1 cellular context compared by ENCODE assay signal in the genomic region with DNA sequence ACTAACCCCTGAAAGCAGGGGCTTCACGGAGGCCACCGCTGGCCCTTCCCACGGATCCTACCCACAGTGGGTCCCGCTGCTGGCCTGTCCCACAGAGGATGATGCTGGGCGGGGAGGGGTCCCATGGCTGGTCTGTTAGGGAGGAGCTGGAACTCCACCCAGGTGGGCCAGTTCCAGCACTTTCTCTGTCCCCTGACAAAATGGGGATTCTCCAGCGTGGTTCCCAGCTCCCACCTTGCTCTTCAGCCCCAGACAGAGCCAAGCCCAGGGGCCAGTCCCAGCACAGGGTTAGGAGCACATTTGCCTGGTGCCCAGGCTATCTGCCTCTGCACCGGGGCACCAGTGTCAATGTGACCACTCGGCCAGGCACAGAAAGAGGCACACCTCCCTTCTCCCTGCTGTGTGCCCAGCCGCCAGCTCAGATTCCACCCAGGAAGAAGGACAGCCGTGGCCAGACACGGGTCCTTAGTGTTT.
TF ChIP-seq lines count a peak whose summit lies in the region.

No MANE protein-coding gene starts in this region.

TF ChIP-seq in IMR-90, 13 proteins besides CTCF, POLR2A, EP300 and RAD21:
- TF ChIP-seq CEBPB (IDR thresholded peaks at IDR 0.05; ENCODE audit: low read depth, low read length), result no peak
- TF ChIP-seq SMC3 (IDR thresholded peaks at IDR 0.05; ENCODE audit: low read depth, low read length), result no peak
- no peak for TF ChIP-seq FOS (IDR thresholded peaks at IDR 0.05; ENCODE audit: low read depth, low read length)
- no peak for TF ChIP-seq MXI1 (IDR thresholded peaks at IDR 0.05; ENCODE audit: borderline replicate concordance, low read depth, low read length)
- no peak for TF ChIP-seq BHLHE40 (IDR thresholded peaks at IDR 0.05; ENCODE audit: low read depth, low read length)
- no peak for TF ChIP-seq RCOR1 (IDR thresholded peaks at IDR 0.05; ENCODE audit: insufficient replicate concordance, low read length)
- no peak for TF ChIP-seq NFE2L2 (IDR thresholded peaks at IDR 0.05; ENCODE audit: low read depth, low read length)
- TF ChIP-seq MAFK (IDR thresholded peaks at IDR 0.05; ENCODE audit: low read depth, low read length), result no peak
- TF ChIP-seq, protein P1, sequence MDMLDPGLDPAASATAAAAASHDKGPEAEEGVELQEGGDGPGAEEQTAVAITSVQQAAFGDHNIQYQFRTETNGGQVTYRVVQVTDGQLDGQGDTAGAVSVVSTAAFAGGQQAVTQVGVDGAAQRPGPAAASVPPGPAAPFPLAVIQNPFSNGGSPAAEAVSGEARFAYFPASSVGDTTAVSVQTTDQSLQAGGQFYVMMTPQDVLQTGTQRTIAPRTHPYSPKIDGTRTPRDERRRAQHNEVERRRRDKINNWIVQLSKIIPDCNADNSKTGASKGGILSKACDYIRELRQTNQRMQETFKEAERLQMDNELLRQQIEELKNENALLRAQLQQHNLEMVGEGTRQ (IDR thresholded peaks at IDR 0.05; ENCODE audit: low read depth, low read length), result no peak
- TF ChIP-seq CHD1 (IDR thresholded peaks at IDR 0.05; ENCODE audit: low read depth, low read length), result no peak
- no peak for TF ChIP-seq RFX5 (IDR thresholded peaks at IDR 0.05; ENCODE audit: low read depth, low read length)
- TF ChIP-seq MAZ (IDR thresholded peaks at IDR 0.05; ENCODE audit: borderline replicate concordance, low read depth, low read length), result no peak
- TF ChIP-seq, protein P2, sequence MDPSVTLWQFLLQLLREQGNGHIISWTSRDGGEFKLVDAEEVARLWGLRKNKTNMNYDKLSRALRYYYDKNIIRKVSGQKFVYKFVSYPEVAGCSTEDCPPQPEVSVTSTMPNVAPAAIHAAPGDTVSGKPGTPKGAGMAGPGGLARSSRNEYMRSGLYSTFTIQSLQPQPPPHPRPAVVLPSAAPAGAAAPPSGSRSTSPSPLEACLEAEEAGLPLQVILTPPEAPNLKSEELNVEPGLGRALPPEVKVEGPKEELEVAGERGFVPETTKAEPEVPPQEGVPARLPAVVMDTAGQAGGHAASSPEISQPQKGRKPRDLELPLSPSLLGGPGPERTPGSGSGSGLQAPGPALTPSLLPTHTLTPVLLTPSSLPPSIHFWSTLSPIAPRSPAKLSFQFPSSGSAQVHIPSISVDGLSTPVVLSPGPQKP (IDR thresholded peaks at IDR 0.05; ENCODE audit: borderline replicate concordance, low read depth, low read length), result no peak
